In genomic region chr2:27431395-27431794, GRCh38 we compare ENCODE assay signal across 9 cellular contexts. TPM values are rescaled to one million over a fixed set of nuclear protein-coding genes. Genes with fewer than 3 reads are reported as not detected.
DNase-seq lines count a peak whose midpoint lies in the region; ATAC-seq and TF ChIP-seq lines count a peak whose summit lies in the region.
"Had no signal": no experiment of that assay in that cellular context is flagged by ENCODE, and none has a peak within 500 bp of the region (broad histone marks: within the 10 kb centered on the region; RNA-seq: fewer than 3 reads in every experiment).

No MANE protein-coding gene starts in this region.

- DNase-seq in stimulated activated naive CD4-positive, alpha-beta T cell treated with Interleukin-2 at 50 U/mL for 16 hours (lab: John Stamatoyannopoulos, UW) = peak; percentile 3
- DNase-seq in stimulated activated naive CD4-positive, alpha-beta T cell (lab: John Stamatoyannopoulos, UW) = no peak
- DNase-seq in activated CD4-positive, alpha-beta memory T cell treated with anti-CD3 and anti-CD28 coated beads for 36 hours = peak; percentile 50
- DNase-seq in fibroblast of villous mesenchyme (ENCODE audit: low read depth) (peak; percentile 32), T1000 (lab: John Stamatoyannopoulos, UW) (no peak), SKM-1 (lab: John Stamatoyannopoulos, UW; ENCODE audit: unreplicated experiment) (no peak), NCI-H1092 (lab: John Stamatoyannopoulos, UW) (no peak)

- H3K4me3 ChIP-seq in fibroblast of villous mesenchyme (ENCODE audit: low read depth, low read length) = no peak overlapping the region
- H3K4me3 ChIP-seq: tibial artery had no signal

- H3K9me3 Mint-ChIP-seq in activated CD4-positive, alpha-beta memory T cell treated with anti-CD3 and anti-CD28 coated beads for 36 hours = no peaks in the 10 kb centered on the region

- no peak for TF ChIP-seq CTCF in fibroblast of villous mesenchyme (IDR thresholded peaks at IDR 0.05; ENCODE audit: insufficient read depth, low read depth, low read length)

- peak overlapping the region; percentile 98 for H3K27ac Mint-ChIP-seq in activated CD4-positive, alpha-beta memory T cell treated with anti-CD3 and anti-CD28 coated beads for 36 hours

- no peak for ATAC-seq in GM21619 (IDR thresholded peaks at IDR 0.05; ENCODE audit: unreplicated experiment)

- H3K36me3 Mint-ChIP-seq in activated CD4-positive, alpha-beta memory T cell treated with anti-CD3 and anti-CD28 coated beads for 36 hours = peaks cover 36% of the 10 kb centered on the region

- POLR2A ChIA-PET in activated CD4-positive, alpha-beta memory T cell treated with anti-CD3 and anti-CD28 coated beads for 36 hours (lab: Charles Lee) = interaction anchor here (1.0 to 5.5 kb wide), 3 partner anchors 22 to 251 kb away, joined by 3 to 63 read pairs (median 3); partner anchors contain the start of gene PPM1G

- CTCF ChIA-PET in activated CD4-positive, alpha-beta memory T cell treated with anti-CD3 and anti-CD28 coated beads for 36 hours (lab: Charles Lee) = interaction anchor here (1.0 to 6.4 kb wide), 6 partner anchors 11 to 251 kb away, joined by 3 to 53 read pairs (median 10); partner anchors contain the start of genes EIF2B4, PPM1G and SNX17

- intact Hi-C loops in activated CD4-positive, alpha-beta memory T cell treated with anti-CD3 and anti-CD28 coated beads for 36 hours (cut with micrococcal nuclease) = loop anchor here (2.0 to 10.0 kb wide), 2 partner anchors 51 to 217 kb away; partner anchors contain the start of genes ATRAID, CAD, SLC5A6 and ZNF513

- no peaks in the 10 kb centered on the region for H3K27me3 Mint-ChIP-seq in activated CD4-positive, alpha-beta memory T cell treated with anti-CD3 and anti-CD28 coated beads for 36 hours

- peak overlapping the region; percentile 59 for H3K4me3 Mint-ChIP-seq in activated CD4-positive, alpha-beta memory T cell treated with anti-CD3 and anti-CD28 coated beads for 36 hours

- peaks cover 35% of the 10 kb centered on the region for H3K4me1 Mint-ChIP-seq in activated CD4-positive, alpha-beta memory T cell treated with anti-CD3 and anti-CD28 coated beads for 36 hours (ENCODE audit: low read depth)

RNA-seq across cellular contexts. Expression of gene NRBP1, which starts 3.0 kb away (rescaled TPM):
- 10 to 100 TPM; 80.8 to 82.7 TPM for total RNA-seq in activated CD4-positive, alpha-beta memory T cell treated with anti-CD3 and anti-CD28 coated beads for 36 hours
- total RNA-seq in fibroblast of villous mesenchyme = 110 and 125 TPM in 2 replicates

RNA-seq across cellular contexts. Expression of gene KRTCAP3, which starts 10.8 kb away (rescaled TPM):
- 1 to 10 TPM; 5.4 to 6.4 TPM for total RNA-seq in activated CD4-positive, alpha-beta memory T cell treated with anti-CD3 and anti-CD28 coated beads for 36 hours
- total RNA-seq in fibroblast of villous mesenchyme = not detected in 2 replicates

RNA-seq across cellular contexts. Expression of gene PPM1G, which starts 22.0 kb away (rescaled TPM):
- 100 to 1,000 TPM; 127 to 132 TPM for total RNA-seq in activated CD4-positive, alpha-beta memory T cell treated with anti-CD3 and anti-CD28 coated beads for 36 hours
- 60.6 and 63.9 TPM in 2 replicates for total RNA-seq in fibroblast of villous mesenchyme

RNA-seq across cellular contexts. Expression of gene ZNF513, which starts 50.9 kb away (rescaled TPM):
- total RNA-seq in activated CD4-positive, alpha-beta memory T cell treated with anti-CD3 and anti-CD28 coated beads for 36 hours = 1 to 10 TPM; 8.6 to 9.7 TPM
- total RNA-seq in fibroblast of villous mesenchyme = 11.7 and 11.9 TPM in 2 replicates

RNA-seq across cellular contexts. Expression of gene IFT172, which starts 58.1 kb away (rescaled TPM):
- total RNA-seq in activated CD4-positive, alpha-beta memory T cell treated with anti-CD3 and anti-CD28 coated beads for 36 hours = 1 to 10 TPM; 7.7 to 8.2 TPM
- 18.0 and 18.1 TPM in 2 replicates for total RNA-seq in fibroblast of villous mesenchyme

Comparison
In these comparisons a context has a peak if more than half of its experiments do, and no peak if none do; other contexts are left out.
1. DNase-seq: peak in stimulated activated naive CD4-positive, alpha-beta T cell treated with Interleukin-2 at 50 U/mL for 16 hours (single experiment), activated CD4-positive, alpha-beta memory T cell treated with anti-CD3 and anti-CD28 coated beads for 36 hours (single experiment) and fibroblast of villous mesenchyme (single experiment); none in stimulated activated naive CD4-positive, alpha-beta T cell (0 of 6), T1000 (single experiment), SKM-1 (single experiment) and NCI-H1092 (single experiment).